Comparison of ENCODE assay signal across 14 cellular contexts in genomic region chr1:94955767-94956632, GRCh38. TPM values are rescaled to one million over a fixed set of nuclear protein-coding genes. Genes with fewer than 3 reads are reported as not detected.
DNase-seq lines count a peak whose midpoint lies in the region; TF ChIP-seq lines count a peak whose summit lies in the region.
"Had no signal": no experiment of that assay in that cellular context is flagged by ENCODE, and none has a peak within 500 bp of the region (broad histone marks: within the 10 kb centered on the region; RNA-seq: fewer than 3 reads in every experiment).

No MANE protein-coding gene starts in this region.

- no peaks in the 10 kb centered on the region for H3K36me3 ChIP-seq in uterus

- no peaks in the 10 kb centered on the region for H3K27me3 Mint-ChIP-seq in activated T-cell treated with anti-CD3 and anti-CD28 coated beads, Interleukin-2, amount 50 U/mL, for 24 hours

- H3K4me3 ChIP-seq in fibroblast of pulmonary artery (replicated peaks; ENCODE audit: low read depth, low read length): no peak overlapping the region
- H3K4me3 ChIP-seq in uterus: no peak overlapping the region
- H3K4me3 ChIP-seq: lung had no signal

- no peaks in the 10 kb centered on the region for H3K9me3 Mint-ChIP-seq in activated T-cell treated with anti-CD3 and anti-CD28 coated beads, Interleukin-2, amount 50 U/mL, for 24 hours
- H3K9me3 Mint-ChIP-seq: H9 had no signal

- H3K4me3 Mint-ChIP-seq in activated T-cell treated with anti-CD3 and anti-CD28 coated beads, Interleukin-2, amount 50 U/mL, for 24 hours: no peak overlapping the region
- H3K4me3 Mint-ChIP-seq: H9 had no signal

- H3K9me3 ChIP-seq in uterus: no peaks in the 10 kb centered on the region

- H3K4me1 Mint-ChIP-seq in activated T-cell treated with anti-CD3 and anti-CD28 coated beads, Interleukin-2, amount 50 U/mL, for 24 hours (ENCODE audit: low read depth): no peaks in the 10 kb centered on the region

- TF ChIP-seq POLR2A in uterus (IDR thresholded peaks at IDR 0.05): no peak

- no peak overlapping the region for H3K27ac Mint-ChIP-seq in activated T-cell treated with anti-CD3 and anti-CD28 coated beads, Interleukin-2, amount 50 U/mL, for 24 hours
- H3K27ac Mint-ChIP-seq: H9 had no signal

- peak; percentile 26 for DNase-seq in NCI-H2171 treated with DMSO at 0.1 percent for 48 hours (lab: John Stamatoyannopoulos, UW)
- no peak for DNase-seq in NCI-H2171 (lab: John Stamatoyannopoulos, UW)
- peak; percentile 48 for DNase-seq in fibroblast of pulmonary artery (ENCODE audit: low read depth)
- DNase-seq in mucosa of gallbladder (ENCODE audit: low spot score): peak; percentile 35
- DNase-seq in uterus: peak in 1 of 2 donors; percentile 48
- DNase-seq in activated T-cell treated with anti-CD3 and anti-CD28 coated beads, Interleukin-2, amount 50 U/mL, for 24 hours: no peak
- no peak for DNase-seq in ureter (ENCODE audit: low spot score)
- DNase-seq in occipital lobe (lab: John Stamatoyannopoulos, UW): no peak
- DNase-seq: activated effector memory CD4-positive, alpha-beta T cell treated with Interleukin-2 at 50 U/mL for 16 hours; H9; NCI-H1417; OCI-M1; T-helper 1 cell had no signal

- H3K27me3 ChIP-seq in uterus: no peaks in the 10 kb centered on the region

- no peaks in the 10 kb centered on the region for H3K4me1 ChIP-seq in uterus

- no peaks in the 10 kb centered on the region for H3K36me3 Mint-ChIP-seq in activated T-cell treated with anti-CD3 and anti-CD28 coated beads, Interleukin-2, amount 50 U/mL, for 24 hours (ENCODE audit: low read depth)

- H3K27ac ChIP-seq in uterus: peak overlapping the region; percentile 53 to 59

- TF ChIP-seq CTCF in fibroblast of pulmonary artery (IDR thresholded peaks at IDR 0.05; ENCODE audit: low read length, missing control alignments): no peak
- no peak for TF ChIP-seq CTCF in uterus (IDR thresholded peaks at IDR 0.05)

- intact Hi-C loops in uterus (cut with DNase I; ENCODE audit: low total_unique reads): no loop called here

RNA-seq across cellular contexts. Expression of gene CNN3, which starts 29.1 kb away (rescaled TPM):
- total RNA-seq in mucosa of gallbladder (171 TPM), uterus (100 to 1,000 TPM; 334 to 604 (median 452) TPM), ureter (208 TPM), occipital lobe (199 TPM)

Comparison
In these comparisons a context has a peak if more than half of its experiments do, and no peak if none do; other contexts are left out.
1. DNase-seq: peak in NCI-H2171 treated with DMSO at 0.1 percent for 48 hours (single experiment), fibroblast of pulmonary artery (single experiment) and mucosa of gallbladder (single experiment); none in NCI-H2171 (single experiment), activated T-cell treated with anti-CD3 and anti-CD28 coated beads, Interleukin-2, amount 50 U/mL, for 24 hours (single experiment), ureter (single experiment) and occipital lobe (single experiment).